ENCODE assay signal across 19 cellular contexts in genomic region chr7:96719164-96719563, GRCh38. TPM values are rescaled to one million over a fixed set of nuclear protein-coding genes. Genes with fewer than 3 reads are reported as not detected.
A peak's percentile ranks its signal among the peaks of the same experiment; 100 is the strongest.
DNase-seq lines count a peak whose midpoint lies in the region; ATAC-seq and TF ChIP-seq lines count a peak whose summit lies in the region.
"Had no signal": no experiment of that assay in that cellular context is flagged by ENCODE, and none has a peak within 500 bp of the region (broad histone marks: within the 10 kb centered on the region; RNA-seq: fewer than 3 reads in every experiment).

No MANE protein-coding gene starts in this region.

- H3K9me3 Mint-ChIP-seq in Calu3 (ENCODE audit: low read depth, unreplicated experiment) (peaks cover 1% of the 10 kb centered on the region), chondrocyte (ENCODE audit: low read depth) (no peaks in the 10 kb centered on the region)
- H3K9me3 Mint-ChIP-seq: activated CD4-positive, alpha-beta memory T cell treated with anti-CD3 and anti-CD28 coated beads for 36 hours had no signal

- H3K27me3 Mint-ChIP-seq in Calu3 (ENCODE audit: unreplicated experiment) (peaks cover 11% of the 10 kb centered on the region), chondrocyte (ENCODE audit: low read depth) (peaks cover 19% of the 10 kb centered on the region)

- H3K4me1 Mint-ChIP-seq in Calu3 (ENCODE audit: low read depth, unreplicated experiment) (peaks cover 18% of the 10 kb centered on the region), chondrocyte (ENCODE audit: low read depth) (peaks cover 10% of the 10 kb centered on the region)
- H3K4me1 Mint-ChIP-seq: activated naive CD8-positive, alpha-beta T cell treated with anti-CD3 and anti-CD28 coated beads, Interleukin-2, amount 50 U/mL, for 24 hours; CD4-positive, CD25-positive, alpha-beta regulatory T cell; stimulated activated memory B cell treated with anti-CD40 and anti-IgM and Interleukin-4, amounts not matched to agents 10 μg/mL and 1 μg/mL and 100 μg/mL, for 72 hours had no signal

- ATAC-seq in HG02798 (IDR thresholded peaks at IDR 0.05; ENCODE audit: poor library complexity, unreplicated experiment): no peak
- ATAC-seq: activated naive CD8-positive, alpha-beta T cell treated with anti-CD3 and anti-CD28 coated beads, Interleukin-2, amount 50 U/mL, for 24 hours; stimulated activated memory B cell treated with anti-CD40 and anti-IgM and Interleukin-4, amounts not matched to agents 10 μg/mL and 1 μg/mL and 100 μg/mL, for 72 hours had no signal

- intact Hi-C loops in Calu3 (cut with micrococcal nuclease; ENCODE audit: unreplicated experiment): no loop called here

- H3K36me3 Mint-ChIP-seq in Calu3 (ENCODE audit: insufficient read depth, unreplicated experiment): no peaks in the 10 kb centered on the region
- H3K36me3 Mint-ChIP-seq in chondrocyte (ENCODE audit: low read depth): no peaks in the 10 kb centered on the region
- H3K36me3 Mint-ChIP-seq: activated CD4-positive, alpha-beta memory T cell treated with anti-CD3 and anti-CD28 coated beads for 36 hours; CD4-positive, CD25-positive, alpha-beta regulatory T cell; stimulated activated memory B cell treated with anti-CD40 and anti-IgM and Interleukin-4, amounts not matched to agents 10 μg/mL and 1 μg/mL and 100 μg/mL, for 72 hours had no signal

- H3K27ac Mint-ChIP-seq in Calu3 (ENCODE audit: unreplicated experiment) (no peak overlapping the region), chondrocyte (ENCODE audit: unreplicated experiment) (no peak overlapping the region)
- H3K27ac Mint-ChIP-seq: activated CD4-positive, alpha-beta memory T cell treated with anti-CD3 and anti-CD28 coated beads for 36 hours; activated naive CD8-positive, alpha-beta T cell treated with anti-CD3 and anti-CD28 coated beads, Interleukin-2, amount 50 U/mL, for 24 hours; CD4-positive, CD25-positive, alpha-beta regulatory T cell; stimulated activated memory B cell treated with anti-CD40 and anti-IgM and Interleukin-4, amounts not matched to agents 10 μg/mL and 1 μg/mL and 100 μg/mL, for 72 hours had no signal

- DNase-seq in Calu3 (peak; percentile 4), NCI-H1092 (lab: John Stamatoyannopoulos, UW) (peak; percentile 16), NCI-H524 treated with DMSO at 0.1 percent for 48 hours (lab: John Stamatoyannopoulos, UW) (peak; percentile 46), iPS-NIHi11 (ENCODE audit: low spot score) (peak; percentile 58), NCI-H526 (lab: John Stamatoyannopoulos, UW) (no peak), chondrocyte (ENCODE audit: low spot score) (no peak)
- DNase-seq: activated CD4-positive, alpha-beta memory T cell treated with anti-CD3 and anti-CD28 coated beads for 36 hours; activated CD4-positive, CD25-positive, alpha-beta regulatory T cell; activated effector memory CD4-positive, alpha-beta T cell treated with Interleukin-2 at 50 U/mL for 16 hours; activated naive CD8-positive, alpha-beta T cell treated with anti-CD3 and anti-CD28 coated beads, Interleukin-2, amount 50 U/mL, for 24 hours; CD4-positive, CD25-positive, alpha-beta regulatory T cell; DMS79; erythroblast; foreskin fibroblast; Karpas-422; MV-4-11; testis had no signal

- H3K4me3 Mint-ChIP-seq in Calu3 (ENCODE audit: low read depth, unreplicated experiment) (no peak overlapping the region), chondrocyte (ENCODE audit: unreplicated experiment) (no peak overlapping the region)
- H3K4me3 Mint-ChIP-seq: activated CD4-positive, alpha-beta memory T cell treated with anti-CD3 and anti-CD28 coated beads for 36 hours; activated naive CD8-positive, alpha-beta T cell treated with anti-CD3 and anti-CD28 coated beads, Interleukin-2, amount 50 U/mL, for 24 hours; CD4-positive, CD25-positive, alpha-beta regulatory T cell; stimulated activated memory B cell treated with anti-CD40 and anti-IgM and Interleukin-4, amounts not matched to agents 10 μg/mL and 1 μg/mL and 100 μg/mL, for 72 hours had no signal

- CTCF ChIA-PET in Calu3 (lab: Charles Lee): no interaction called here

- TF ChIP-seq CTCF in Calu3 (IDR thresholded peaks at IDR 0.05; ENCODE audit: unreplicated experiment) (no peak), chondrocyte (IDR thresholded peaks at IDR 0.05) (no peak)

- no TSS peak for BruUV-seq in Calu3 (replicated peaks; lab: Mats Ljungman, UMichigan)

RNA-seq across cellular contexts. Expression of gene SEM1, which starts 9.5 kb away (rescaled TPM):
- total RNA-seq in Calu3 (2022) (59.8 and 71.2 TPM in 2 replicates), chondrocyte (33.3 to 58.8 TPM (median 35.9 TPM) in 3 replicates)

Comparison
In these comparisons a context has a peak if more than half of its experiments do, and no peak if none do; other contexts are left out.
1. DNase-seq: peak in Calu3 (single experiment), NCI-H1092 (single experiment), NCI-H524 treated with DMSO at 0.1 percent for 48 hours (single experiment) and iPS-NIHi11 (single experiment); none in NCI-H526 (0 of 2) and chondrocyte (single experiment).